Comparison of ENCODE assay signal across 25 cellular contexts in genomic region chr6:126153661-126154060, GRCh38.
DNase-seq lines count a peak whose midpoint lies in the region; ATAC-seq and TF ChIP-seq lines count a peak whose summit lies in the region.
"Had no signal": no experiment of that assay in that cellular context is flagged by ENCODE, and none has a peak within 500 bp of the region (broad histone marks: within the 10 kb centered on the region; RNA-seq: fewer than 3 reads in every experiment).

No MANE protein-coding gene starts in this region.

- no peak overlapping the region for H3K4me3 Mint-ChIP-seq in activated CD4-positive, alpha-beta memory T cell treated with anti-CD3 and anti-CD28 coated beads, Interleukin-2, amount 10 ng/mL, durations not matched to agents 7 days and 5 days
- H3K4me3 Mint-ChIP-seq: GM23338 had no signal

- no peaks in the 10 kb centered on the region for H3K27me3 Mint-ChIP-seq in activated CD4-positive, alpha-beta memory T cell treated with anti-CD3 and anti-CD28 coated beads, Interleukin-2, amount 10 ng/mL, durations not matched to agents 7 days and 5 days

- H3K9me3 Mint-ChIP-seq in activated CD4-positive, alpha-beta memory T cell treated with anti-CD3 and anti-CD28 coated beads, Interleukin-2, amount 10 ng/mL, durations not matched to agents 7 days and 5 days, result no peaks in the 10 kb centered on the region
- H3K9me3 Mint-ChIP-seq: GM23338 had no signal

- no peak overlapping the region for H3K4me3 ChIP-seq in foreskin fibroblast (ENCODE audit: low read depth in 1 of 2, low read length in 2 of 2)
- H3K4me3 ChIP-seq: adrenal gland, BLaER1, GM23338, heart right ventricle, psoas muscle, transverse colon had no signal

- H3K4me1 Mint-ChIP-seq in activated CD4-positive, alpha-beta memory T cell treated with anti-CD3 and anti-CD28 coated beads, Interleukin-2, amount 10 ng/mL, durations not matched to agents 7 days and 5 days, result peaks cover 9% of the 10 kb centered on the region

- DNase-seq in DMS 273 (lab: John Stamatoyannopoulos, UW; ENCODE audit: unreplicated experiment) (peak; percentile 14), DMS 273 treated with DMSO at 0.1 percent for 48 hours (lab: John Stamatoyannopoulos, UW) (no peak), amniotic epithelial cell (ENCODE audit: low read depth) (peak; percentile 49), foreskin fibroblast (peak; percentile 47 to 68), inferior parietal cortex (ENCODE audit: extremely low spot score) (no peak)
- DNase-seq in activated CD4-positive, alpha-beta memory T cell treated with anti-CD3 and anti-CD28 coated beads, Interleukin-2, amount 10 ng/mL, durations not matched to agents 7 days and 5 days, result no peak
- DNase-seq: activated CD4-positive, alpha-beta T cell treated with anti-CD3 and anti-CD28 coated beads, Interleukin-2, amount 50 U/mL, for 4 hours; activated gamma-delta T cell treated with Interleukin-2 at 50 U/mL for 16 hours; adrenal gland; effector CD4-positive, alpha-beta T cell; erythroblast; GDM1; heart right ventricle; NCI-H1105; NCI-H510A; psoas muscle; small intestine; stimulated activated CD4-positive, alpha-beta T cell treated with anti-CD3 and anti-CD28 coated beads, Interleukin-2, amount 100 ng/mL, for 48 hours; stimulated activated naive CD8-positive, alpha-beta T cell treated with anti-CD3 and anti-CD28 coated beads, Interleukin-15, Interleukin-2, amounts not matched to agents 100 U/mL and 50 U/mL, for 24 hours; T-helper 2 cell; transverse colon had no signal

- no peaks in the 10 kb centered on the region for H3K36me3 Mint-ChIP-seq in activated CD4-positive, alpha-beta memory T cell treated with anti-CD3 and anti-CD28 coated beads, Interleukin-2, amount 10 ng/mL, durations not matched to agents 7 days and 5 days (ENCODE audit: low read depth)

- no peak for TF ChIP-seq CTCF in foreskin fibroblast (IDR thresholded peaks at IDR 0.05; ENCODE audit: low read depth, low read length)

- no peak for ATAC-seq in HG03521 (IDR thresholded peaks at IDR 0.05; ENCODE audit: unreplicated experiment)
- ATAC-seq in HG02840 (IDR thresholded peaks at IDR 0.05; ENCODE audit: low FRiP score, unreplicated experiment), result no peak
- ATAC-seq: GM23338; heart right ventricle; psoas muscle; stimulated activated naive CD8-positive, alpha-beta T cell treated with anti-CD3 and anti-CD28 coated beads, Interleukin-15, Interleukin-2, amounts not matched to agents 100 U/mL and 50 U/mL, for 24 hours had no signal

- no peak overlapping the region for H3K27ac Mint-ChIP-seq in activated CD4-positive, alpha-beta memory T cell treated with anti-CD3 and anti-CD28 coated beads, Interleukin-2, amount 10 ng/mL, durations not matched to agents 7 days and 5 days

- POLR2A ChIA-PET in activated CD4-positive, alpha-beta memory T cell treated with anti-CD3 and anti-CD28 coated beads, Interleukin-2, amount 10 ng/mL, durations not matched to agents 7 days and 5 days (lab: Charles Lee), result no interaction called here

- CTCF ChIA-PET in activated CD4-positive, alpha-beta memory T cell treated with anti-CD3 and anti-CD28 coated beads, Interleukin-2, amount 10 ng/mL, durations not matched to agents 7 days and 5 days (lab: Charles Lee), result no interaction called here

Comparison
In these comparisons a context has a peak if more than half of its experiments do, and no peak if none do; other contexts are left out.
1. DNase-seq: peak in DMS 273 (single experiment), amniotic epithelial cell (single experiment) and foreskin fibroblast (2 of 2); none in DMS 273 treated with DMSO at 0.1 percent for 48 hours (single experiment), inferior parietal cortex (single experiment) and activated CD4-positive, alpha-beta memory T cell treated with anti-CD3 and anti-CD28 coated beads, Interleukin-2, amount 10 ng/mL, durations not matched to agents 7 days and 5 days (single experiment).